In the genomic region with DNA sequence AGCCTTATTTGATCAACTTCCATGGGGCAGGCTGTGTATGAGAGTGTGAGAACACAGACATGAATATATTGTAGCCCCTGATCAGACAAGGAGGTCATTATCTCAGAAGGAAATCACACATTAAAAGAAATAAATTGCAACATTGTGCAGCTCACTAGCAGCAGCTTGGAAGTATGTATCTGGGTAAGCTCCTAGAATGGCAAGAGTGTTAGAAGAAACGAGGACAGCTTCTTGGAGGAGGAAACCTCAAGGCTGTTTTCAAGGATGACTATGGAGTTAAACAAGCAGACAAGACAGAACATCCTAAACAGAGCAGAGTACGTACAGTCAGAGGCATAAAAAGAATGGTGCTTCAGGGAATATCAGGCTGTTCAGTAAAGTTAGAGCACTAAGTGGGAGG, we compare ENCODE assay signal across 40 cellular contexts.
"Had no signal": no experiment of that assay in that cellular context is flagged by ENCODE, and none has a peak within 500 bp of the region (broad histone marks: within the 10 kb centered on the region; RNA-seq: fewer than 3 reads in every experiment).

No MANE protein-coding gene starts in this region.

- H3K9me3 Mint-ChIP-seq: activated naive CD4-positive, alpha-beta T cell treated with anti-CD3 and anti-CD28 coated beads, Interleukin-2, amount 10 ng/mL, durations not matched to agents 7 days and 5 days; activated naive CD4-positive, alpha-beta T cell treated with anti-CD3 and anti-CD28 coated beads, Interleukin-2, amount 50 U/mL, for 24 hours; activated naive CD8-positive, alpha-beta T cell treated with anti-CD3 and anti-CD28 coated beads for 36 hours; activated naive CD8-positive, alpha-beta T cell treated with anti-CD3 and anti-CD28 coated beads, Interleukin-2, amount 50 U/mL, for 24 hours; activated T-cell treated with anti-CD3 and anti-CD28 coated beads, Interleukin-2, amount 50 U/mL, for 24 hours; activated T-cell treated with anti-CD3 and anti-CD28 coated beads, Interleukin-2, amount 50 U/mL, for 4 hours; activated T-cell treated with anti-CD3 and anti-CD28 coated beads, Interleukin-2, amount 50 U/mL, for 72 hours; activated T-helper 1 cell treated with anti-CD3 and anti-CD28 coated beads, Interleukin-12 subunit alpha, Interleukin-12 subunit beta, Interleukin-2, Interleukin-4 antibody, amounts not matched to agents 30 ng/mL and 10 ng/mL and 1 ng/mL, durations not matched to agents 14 hours and 24 hours and 36 hours; activated T-helper 17 cell treated with anti-CD3 and anti-CD28 coated beads, Interleukin-2, amount 50 U/mL, for 72 hours; activated T-helper 2 cell treated with anti-CD3 and anti-CD28 coated beads, Interferon-gamma antibody, Interleukin-2, Interleukin-4, amounts not matched to agents 10 μg/mL and 5 μg/mL and 100 μg/mL, durations not matched to agents 14 hours and 24 hours and 36 hours had no signal

- H3K4me3 Mint-ChIP-seq: activated naive CD4-positive, alpha-beta T cell treated with anti-CD3 and anti-CD28 coated beads for 36 hours; activated naive CD4-positive, alpha-beta T cell treated with anti-CD3 and anti-CD28 coated beads, Interleukin-2, amount 10 ng/mL, durations not matched to agents 7 days and 5 days; activated naive CD4-positive, alpha-beta T cell treated with anti-CD3 and anti-CD28 coated beads, Interleukin-2, amount 50 U/mL, for 24 hours; activated naive CD8-positive, alpha-beta T cell; activated naive CD8-positive, alpha-beta T cell treated with anti-CD3 and anti-CD28 coated beads for 36 hours; activated naive CD8-positive, alpha-beta T cell treated with anti-CD3 and anti-CD28 coated beads, Interleukin-2, amount 10 ng/mL, durations not matched to agents 7 days and 5 days; activated naive CD8-positive, alpha-beta T cell treated with anti-CD3 and anti-CD28 coated beads, Interleukin-2, amount 50 U/mL, for 24 hours; activated T-cell treated with anti-CD3 and anti-CD28 coated beads, Interleukin-2, amount 50 U/mL, for 24 hours; activated T-cell treated with anti-CD3 and anti-CD28 coated beads, Interleukin-2, amount 50 U/mL, for 4 hours; activated T-cell treated with anti-CD3 and anti-CD28 coated beads, Interleukin-2, amount 50 U/mL, for 72 hours; activated T-helper 1 cell treated with anti-CD3 and anti-CD28 coated beads, Interleukin-12 subunit alpha, Interleukin-12 subunit beta, Interleukin-2, Interleukin-4 antibody, amounts not matched to agents 30 ng/mL and 10 ng/mL and 1 ng/mL, durations not matched to agents 14 hours and 24 hours and 36 hours; activated T-helper 17 cell treated with anti-CD3 and anti-CD28 coated beads, Interleukin-2, amount 50 U/mL, for 72 hours; brain; central memory CD8-positive, alpha-beta T cell had no signal

- H3K27ac Mint-ChIP-seq: activated naive CD4-positive, alpha-beta T cell treated with anti-CD3 and anti-CD28 coated beads for 36 hours; activated naive CD4-positive, alpha-beta T cell treated with anti-CD3 and anti-CD28 coated beads, Interleukin-2, amount 10 ng/mL, durations not matched to agents 7 days and 5 days; activated naive CD4-positive, alpha-beta T cell treated with anti-CD3 and anti-CD28 coated beads, Interleukin-2, amount 50 U/mL, for 24 hours; activated naive CD4-positive, alpha-beta T cell treated with anti-CD3 and anti-CD28 coated beads, Interleukin-2, amount 50 U/mL, for 72 hours; activated naive CD8-positive, alpha-beta T cell; activated naive CD8-positive, alpha-beta T cell treated with anti-CD3 and anti-CD28 coated beads for 36 hours; activated naive CD8-positive, alpha-beta T cell treated with anti-CD3 and anti-CD28 coated beads, Interleukin-2, amount 10 ng/mL, durations not matched to agents 7 days and 5 days; activated naive CD8-positive, alpha-beta T cell treated with anti-CD3 and anti-CD28 coated beads, Interleukin-2, amount 50 U/mL, for 24 hours; activated T-cell treated with anti-CD3 and anti-CD28 coated beads, Interleukin-2, amount 50 U/mL, for 24 hours; activated T-cell treated with anti-CD3 and anti-CD28 coated beads, Interleukin-2, amount 50 U/mL, for 72 hours; activated T-helper 1 cell treated with anti-CD3 and anti-CD28 coated beads, Interleukin-12 subunit alpha, Interleukin-12 subunit beta, Interleukin-2, Interleukin-4 antibody, amounts not matched to agents 30 ng/mL and 10 ng/mL and 1 ng/mL, durations not matched to agents 14 hours and 24 hours and 36 hours; activated T-helper 17 cell treated with anti-CD3 and anti-CD28 coated beads, Interleukin-2, amount 50 U/mL, for 72 hours; activated T-helper 2 cell treated with anti-CD3 and anti-CD28 coated beads, Interferon-gamma antibody, Interleukin-2, Interleukin-4, amounts not matched to agents 10 μg/mL and 5 μg/mL and 100 μg/mL, durations not matched to agents 14 hours and 24 hours and 36 hours; brain had no signal

- H3K4me3 ChIP-seq: adrenal gland, ascending aorta, body of pancreas, breast epithelium, cardiac muscle cell had no signal

- FAIRE-seq: astrocyte, bronchial epithelial cell had no signal

- H3K36me3 Mint-ChIP-seq: activated naive CD4-positive, alpha-beta T cell treated with anti-CD3 and anti-CD28 coated beads, Interleukin-2, amount 10 ng/mL, durations not matched to agents 7 days and 5 days; activated naive CD4-positive, alpha-beta T cell treated with anti-CD3 and anti-CD28 coated beads, Interleukin-2, amount 50 U/mL, for 24 hours; activated naive CD4-positive, alpha-beta T cell treated with anti-CD3 and anti-CD28 coated beads, Interleukin-2, amount 50 U/mL, for 72 hours; activated naive CD8-positive, alpha-beta T cell; activated naive CD8-positive, alpha-beta T cell treated with anti-CD3 and anti-CD28 coated beads for 36 hours; activated naive CD8-positive, alpha-beta T cell treated with anti-CD3 and anti-CD28 coated beads, Interleukin-2, amount 10 ng/mL, durations not matched to agents 7 days and 5 days; brain had no signal

- H3K4me1 ChIP-seq: adrenal gland, ascending aorta, body of pancreas, breast epithelium had no signal

- DNase-seq: activated effector memory CD4-positive, alpha-beta T cell treated with anti-CD3 and anti-CD28 coated beads, Interleukin-2, amount 50 U/mL, for 16 hours; activated effector memory CD4-positive, alpha-beta T cell treated with Interleukin-2 at 50 U/mL for 16 hours; activated gamma-delta T cell; activated gamma-delta T cell treated with Interleukin-2 at 50 U/mL for 16 hours; activated naive CD4-positive, alpha-beta T cell; activated naive CD4-positive, alpha-beta T cell treated with anti-CD3 and anti-CD28 coated beads for 36 hours; activated naive CD4-positive, alpha-beta T cell treated with anti-CD3 and anti-CD28 coated beads, Interleukin-2, amount 10 ng/mL, durations not matched to agents 7 days and 5 days; activated naive CD4-positive, alpha-beta T cell treated with anti-CD3 and anti-CD28 coated beads, Interleukin-2, amount 50 U/mL, for 16 hours; activated naive CD4-positive, alpha-beta T cell treated with Interleukin-2 at 50 U/mL for 16 hours; activated naive CD8-positive, alpha-beta T cell treated with anti-CD3 and anti-CD28 coated beads for 36 hours; activated naive CD8-positive, alpha-beta T cell treated with anti-CD3 and anti-CD28 coated beads, Interleukin-2, amount 10 ng/mL, durations not matched to agents 7 days and 5 days; activated naive CD8-positive, alpha-beta T cell treated with anti-CD3 and anti-CD28 coated beads, Interleukin-2, amount 50 U/mL, for 24 hours; activated T-cell treated with anti-CD3 and anti-CD28 coated beads, Interleukin-2, amount 50 U/mL, for 1 hour; activated T-cell treated with anti-CD3 and anti-CD28 coated beads, Interleukin-2, amount 50 U/mL, for 24 hours; activated T-cell treated with anti-CD3 and anti-CD28 coated beads, Interleukin-2, amount 50 U/mL, for 4 hours; activated T-cell treated with anti-CD3 and anti-CD28 coated beads, Interleukin-2, amount 50 U/mL, for 48 hours; activated T-cell treated with anti-CD3 and anti-CD28 coated beads, Interleukin-2, amount 50 U/mL, for 72 hours; adrenal gland; amniotic stem cell; amygdala; anterior cingulate cortex; aorta; body of pancreas; brain microvascular endothelial cell; caudate nucleus; central memory CD4-positive, alpha-beta T cell; cerebellar nuclear complex had no signal

- H3K27me3 ChIP-seq: adrenal gland, ascending aorta, body of pancreas, brain microvascular endothelial cell, breast epithelium, cardiac muscle cell had no signal

- H3K9me3 ChIP-seq: adrenal gland, ascending aorta, body of pancreas, breast epithelium had no signal

- H3K36me3 ChIP-seq: adrenal gland, ascending aorta, brain microvascular endothelial cell, breast epithelium, cardiac muscle cell had no signal

- H3K4me1 Mint-ChIP-seq: activated naive CD4-positive, alpha-beta T cell treated with anti-CD3 and anti-CD28 coated beads, Interleukin-2, amount 10 ng/mL, durations not matched to agents 7 days and 5 days; activated naive CD4-positive, alpha-beta T cell treated with anti-CD3 and anti-CD28 coated beads, Interleukin-2, amount 50 U/mL, for 24 hours; activated naive CD8-positive, alpha-beta T cell treated with anti-CD3 and anti-CD28 coated beads for 36 hours; activated naive CD8-positive, alpha-beta T cell treated with anti-CD3 and anti-CD28 coated beads, Interleukin-2, amount 10 ng/mL, durations not matched to agents 7 days and 5 days; activated naive CD8-positive, alpha-beta T cell treated with anti-CD3 and anti-CD28 coated beads, Interleukin-2, amount 50 U/mL, for 24 hours; activated T-helper 17 cell treated with anti-CD3 and anti-CD28 coated beads, Interleukin-2, amount 50 U/mL, for 72 hours; brain; central memory CD8-positive, alpha-beta T cell had no signal

- ATAC-seq: activated naive CD4-positive, alpha-beta T cell treated with anti-CD3 and anti-CD28 coated beads, Interleukin-2, amount 50 U/mL, for 72 hours; activated naive CD8-positive, alpha-beta T cell treated with anti-CD3 and anti-CD28 coated beads, Interleukin-2, amount 50 U/mL, for 24 hours; activated T-cell treated with anti-CD3 and anti-CD28 coated beads, Interleukin-2, amount 50 U/mL, for 4 hours; activated T-cell treated with anti-CD3 and anti-CD28 coated beads, Interleukin-2, amount 50 U/mL, for 72 hours; activated T-helper 17 cell treated with anti-CD3 and anti-CD28 coated beads, Interleukin-2, amount 50 U/mL, for 72 hours; body of pancreas had no signal

- H3K27me3 Mint-ChIP-seq: activated naive CD4-positive, alpha-beta T cell treated with anti-CD3 and anti-CD28 coated beads, Interleukin-2, amount 10 ng/mL, durations not matched to agents 7 days and 5 days; activated naive CD4-positive, alpha-beta T cell treated with anti-CD3 and anti-CD28 coated beads, Interleukin-2, amount 50 U/mL, for 24 hours; activated naive CD8-positive, alpha-beta T cell; activated naive CD8-positive, alpha-beta T cell treated with anti-CD3 and anti-CD28 coated beads, Interleukin-2, amount 10 ng/mL, durations not matched to agents 7 days and 5 days; activated naive CD8-positive, alpha-beta T cell treated with anti-CD3 and anti-CD28 coated beads, Interleukin-2, amount 50 U/mL, for 24 hours; activated T-cell treated with anti-CD3 and anti-CD28 coated beads, Interleukin-2, amount 50 U/mL, for 24 hours; activated T-helper 17 cell treated with anti-CD3 and anti-CD28 coated beads, Interleukin-2, amount 50 U/mL, for 72 hours; central memory CD8-positive, alpha-beta T cell had no signal

- H3K27ac ChIP-seq: adrenal gland, ascending aorta, body of pancreas, brain microvascular endothelial cell, breast epithelium, cardiac muscle cell had no signal
